9 cellular contexts compared by ENCODE assay signal in the genomic region with DNA sequence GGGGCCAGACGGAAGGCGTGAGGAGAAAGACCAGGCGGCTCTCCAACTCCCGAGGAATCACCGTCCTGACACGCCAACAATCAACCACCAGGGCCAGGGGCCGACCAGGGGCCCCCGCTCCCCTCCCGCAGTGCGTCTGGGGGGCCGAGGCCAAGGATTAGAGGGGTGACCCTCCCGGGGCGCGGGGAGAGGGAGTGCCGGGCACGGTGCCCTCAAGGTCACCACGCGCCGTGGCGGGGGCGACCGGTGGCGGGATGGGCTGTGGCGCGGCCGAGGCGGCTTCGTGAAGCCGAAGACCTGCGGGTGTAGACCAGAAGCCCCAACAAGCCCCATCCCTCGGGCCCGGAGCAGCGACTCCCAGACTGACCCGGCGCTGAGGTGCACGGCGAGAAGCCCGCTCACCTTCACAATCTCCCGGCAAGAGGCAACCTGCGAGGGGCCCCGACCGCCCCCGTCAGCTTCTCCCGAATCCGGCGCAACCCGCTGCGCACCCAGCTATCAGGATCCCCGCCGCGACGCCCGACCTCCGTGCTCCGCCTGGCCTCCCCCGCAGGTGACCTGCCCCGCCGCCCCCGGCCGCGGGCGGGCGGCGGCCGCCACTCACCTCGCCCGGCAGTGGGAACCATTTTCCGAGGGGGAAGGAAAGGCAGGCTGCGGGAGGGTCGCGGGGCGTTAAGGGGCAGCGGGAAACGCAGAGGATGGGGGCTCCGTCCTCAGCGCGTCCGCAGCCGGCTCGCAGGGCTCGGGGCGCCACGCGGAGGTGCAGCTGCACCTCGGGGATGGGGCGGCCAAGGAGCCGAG. TPM values are rescaled to one million over a fixed set of nuclear protein-coding genes. Genes with fewer than 3 reads are reported as not detected.
A peak's percentile ranks its signal among the peaks of the same experiment; 100 is the strongest.
DNase-seq lines count a peak whose midpoint lies in the region; ATAC-seq, FAIRE-seq and TF ChIP-seq lines count a peak whose summit lies in the region.
"Had no signal": no experiment of that assay in that cellular context is flagged by ENCODE, and none has a peak within 500 bp of the region (broad histone marks: within the 10 kb centered on the region; RNA-seq: fewer than 3 reads in every experiment).

No MANE protein-coding gene starts in this region.

- in situ Hi-C loops in SK-MEL-5 (cut with HindIII; ENCODE audit: low pct_unique_long_range_greater_than_20kb, low sequenced_read_pairs): no loop called here

- H3K36me3 ChIP-seq in ES-I3 (ENCODE audit: insufficient read depth, low read length): no peaks in the 10 kb centered on the region
- H3K36me3 ChIP-seq in ascending aorta: no peaks in the 10 kb centered on the region
- H3K36me3 ChIP-seq in small intestine (ENCODE audit: control insufficient read depth in 2 of 2, insufficient read depth in 2 of 2, low read length in 2 of 2): no peaks in the 10 kb centered on the region

- H3K27me3 ChIP-seq in ascending aorta (no peaks in the 10 kb centered on the region), small intestine (ENCODE audit: control insufficient read depth in 2 of 2, insufficient read depth in 2 of 2, low read length in 2 of 2) (no peaks in the 10 kb centered on the region)

- no peak for FAIRE-seq in small intestine (lab: Jason Lieb, UNC)
- FAIRE-seq: colon had no signal

- WGBS in small intestine, 3 donors: 0% methylated on average over 46 to 87 of the region's 87 CpGs

- intact Hi-C loops in ascending aorta (cut with DNase I): loop anchor here (2.0 to 5.0 kb wide), 5 partner anchors 71 to 551 kb away; partner anchors contain the start of genes DUSP6 and GALNT4

- peak; percentile 7 for DNase-seq in SK-MEL-5 (ENCODE audit: low read depth, low spot score)
- peak in 1 of 2 donors; percentile 77 for DNase-seq in ascending aorta (ENCODE audit: low spot score in 2 of 2)
- DNase-seq in small intestine: peak; percentile 41
- DNase-seq in superior temporal gyrus (ENCODE audit: extremely low spot score): no peak

- H3K27ac ChIP-seq in ascending aorta: peak overlapping the region; percentile 98
- peak overlapping the region; percentile 99 for H3K27ac ChIP-seq in small intestine (ENCODE audit: low read depth in 1 of 2, low read length in 1 of 2)

- no peaks in the 10 kb centered on the region for H3K9me3 ChIP-seq in ES-I3 (ENCODE audit: control insufficient read depth, insufficient read depth, low read length)
- no peaks in the 10 kb centered on the region for H3K9me3 ChIP-seq in ascending aorta
- H3K9me3 ChIP-seq in small intestine (ENCODE audit: control insufficient read depth, low read depth): no peaks in the 10 kb centered on the region

- peak; percentile 0 for ATAC-seq in HG02759 (IDR thresholded peaks at IDR 0.05; ENCODE audit: unreplicated experiment)
- ATAC-seq in GM18909 (IDR thresholded peaks at IDR 0.05; ENCODE audit: poor library complexity, unreplicated experiment): no peak

- peak overlapping the region; percentile 69 for H3K9ac ChIP-seq in ES-I3 (ENCODE audit: low read depth, low read length)

- peak in 1 of 3 experiments; percentile 8 for TF ChIP-seq CTCF in ascending aorta (IDR thresholded peaks at IDR 0.05)

- H3K4me3 ChIP-seq in ascending aorta (peak overlapping the region; percentile 81 to 91), iPS-11a (ENCODE audit: low read depth, low read length) (peak overlapping the region; percentile 82), small intestine (ENCODE audit: low read depth in 1 of 2, low read length in 2 of 2) (peak overlapping the region; percentile 99 to 100)

- no peaks in the 10 kb centered on the region for H3K4me1 ChIP-seq in ES-I3 (ENCODE audit: insufficient read depth, low read length)
- peaks cover 0 to 5% of the 10 kb centered on the region in 2 donors for H3K4me1 ChIP-seq in ascending aorta
- H3K4me1 ChIP-seq in small intestine (ENCODE audit: control insufficient read depth in 2 of 2, insufficient read depth in 1 of 2, low read depth in 1 of 2, low read length in 1 of 2): peaks cover 2% of the 10 kb centered on the region in 2 donors

RNA-seq across cellular contexts. Expression of gene ATP2B1, which starts 0.4 kb away (rescaled TPM):
- total RNA-seq in SK-MEL-5 (2014; rRNA removed; shearing (Covaris generic)): 30.5 and 33.7 TPM in 2 replicates
- polyA plus RNA-seq in SK-MEL-5 (2015; cell fraction: cytosol; rRNA removed): 20.5 and 23.2 TPM in 2 replicates
- 29.9 and 38.4 TPM in 2 replicates for polyA plus RNA-seq in SK-MEL-5 (2015; cell fraction: nucleus; rRNA removed)
- 5.1 TPM for total RNA-seq in ascending aorta
- polyA plus RNA-seq in small intestine: 10 to 100 TPM; 13.2 to 18.4 (median 17.3) TPM
